19 cellular contexts compared by ENCODE assay signal in the genomic region with DNA sequence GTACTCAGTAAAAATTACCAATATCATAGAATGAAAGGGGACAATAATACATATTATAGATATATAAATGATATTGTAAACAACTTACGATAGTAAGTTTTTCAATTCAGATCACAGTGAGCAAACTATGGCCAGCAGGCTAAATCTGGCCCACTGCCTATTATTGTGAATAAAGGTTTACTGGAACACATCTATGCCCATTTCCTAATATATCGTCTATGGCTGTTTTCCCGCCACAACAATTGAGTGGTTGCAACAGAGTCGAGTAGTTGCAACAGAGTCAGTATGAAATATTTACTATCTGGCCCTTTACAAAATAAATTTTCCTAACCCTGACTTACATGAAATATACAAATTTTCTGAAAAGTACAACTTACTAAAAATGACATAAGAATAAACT.
DNase-seq lines count a peak whose midpoint lies in the region; TF ChIP-seq lines count a peak whose summit lies in the region.
"Had no signal": no experiment of that assay in that cellular context is flagged by ENCODE, and none has a peak within 500 bp of the region (broad histone marks: within the 10 kb centered on the region; RNA-seq: fewer than 3 reads in every experiment).

No MANE protein-coding gene starts in this region.

- H3K27me3 Mint-ChIP-seq in MCF 10A (ENCODE audit: insufficient read depth, unreplicated experiment) = peaks cover 49% of the 10 kb centered on the region

- H3K4me1 ChIP-seq in breast epithelium = no peaks in the 10 kb centered on the region
- H3K4me1 ChIP-seq in tibial artery = no peaks in the 10 kb centered on the region
- H3K4me1 ChIP-seq: A549 had no signal

- POLR2A ChIA-PET in MCF 10A (lab: Yijun Ruan, JAX) = no interaction called here

- intact Hi-C loops in MCF 10A (cut with micrococcal nuclease) = no loop called here
- intact Hi-C loops in breast epithelium (cut with DNase I; ENCODE audit: low total_unique reads) = no loop called here
- intact Hi-C loops in tibial artery (cut with DNase I; ENCODE audit: low total_unique reads) = no loop called here

- CTCF ChIA-PET in MCF 10A (lab: Yijun Ruan, JAX) = no interaction called here

- H3K27ac Mint-ChIP-seq in MCF 10A (ENCODE audit: low read depth, unreplicated experiment) = no peak overlapping the region
- H3K27ac Mint-ChIP-seq: CD4-positive, alpha-beta memory T cell had no signal

- H3K36me3 Mint-ChIP-seq in MCF 10A (ENCODE audit: insufficient read depth, unreplicated experiment) = no peaks in the 10 kb centered on the region
- H3K36me3 Mint-ChIP-seq: CD4-positive, alpha-beta memory T cell had no signal

- H3K36me3 ChIP-seq in breast epithelium = no peaks in the 10 kb centered on the region
- no peaks in the 10 kb centered on the region for H3K36me3 ChIP-seq in tibial artery

- no peak for TF ChIP-seq POLR2A in breast epithelium (IDR thresholded peaks at IDR 0.05)

- no peaks in the 10 kb centered on the region for H3K4me1 Mint-ChIP-seq in MCF 10A (ENCODE audit: insufficient read depth, unreplicated experiment)
- H3K4me1 Mint-ChIP-seq: CD4-positive, alpha-beta memory T cell had no signal

- no peak for TF ChIP-seq CTCF in MCF 10A (IDR thresholded peaks at IDR 0.05; ENCODE audit: unreplicated experiment)
- no peak for TF ChIP-seq CTCF in breast epithelium (IDR thresholded peaks at IDR 0.05)
- no peak for TF ChIP-seq CTCF in cardiac fibroblast (IDR thresholded peaks at IDR 0.05; ENCODE audit: low read depth, low read length)
- no peak for TF ChIP-seq CTCF in fibroblast of pulmonary artery (IDR thresholded peaks at IDR 0.05; ENCODE audit: low read length, missing control alignments)
- TF ChIP-seq CTCF in tibial artery (IDR thresholded peaks at IDR 0.05) = no peak

- BruUV-seq in MCF 10A (replicated peaks; lab: Mats Ljungman, UMichigan) = no TSS peak

- H3K9me3 Mint-ChIP-seq in MCF 10A (ENCODE audit: unreplicated experiment) = no peaks in the 10 kb centered on the region
- H3K9me3 Mint-ChIP-seq: CD4-positive, alpha-beta memory T cell had no signal

- no peaks in the 10 kb centered on the region for H3K9me3 ChIP-seq in breast epithelium
- no peaks in the 10 kb centered on the region for H3K9me3 ChIP-seq in tibial artery
- H3K9me3 ChIP-seq: A549 had no signal

- H3K27ac ChIP-seq in breast epithelium (no peak overlapping the region), tibial artery (no peak overlapping the region)
- H3K27ac ChIP-seq: A549, GM23248 had no signal

- DNase-seq in MCF 10A (ENCODE audit: unreplicated experiment) (peak; percentile 30), breast epithelium (ENCODE audit: low spot score in 2 of 2) (no peak), cardiac fibroblast (ENCODE audit: low read depth in 2 of 2) (peak; percentile 45 to 63), fibroblast of pulmonary artery (ENCODE audit: low read depth) (peak; percentile 57), tibial artery (no peak)
- no peak for DNase-seq in activated CD4-positive, alpha-beta T cell treated with anti-CD3 and anti-CD28 coated beads, Interleukin-2, amount 50 U/mL, for 48 hours
- DNase-seq: 8988T; ACHN; C1 segment of cervical spinal cord; Calu3; CD4-positive, alpha-beta memory T cell; COR-L47; DMS53; DMS79 treated with DMSO at 0.1 percent for 48 hours; GF-D8; GM23248; H7; HCEC 1CT had no signal

- H3K4me3 ChIP-seq in breast epithelium = no peak overlapping the region
- no peak overlapping the region for H3K4me3 ChIP-seq in cardiac fibroblast (replicated peaks in 1 of 2; ENCODE audit: low read depth in 2 of 2, low read length in 2 of 2)
- no peak overlapping the region for H3K4me3 ChIP-seq in fibroblast of pulmonary artery (replicated peaks; ENCODE audit: low read depth, low read length)
- no peak overlapping the region for H3K4me3 ChIP-seq in tibial artery
- H3K4me3 ChIP-seq: A549, GM23248 had no signal

- H3K27me3 ChIP-seq in breast epithelium (no peaks in the 10 kb centered on the region), tibial artery (no peaks in the 10 kb centered on the region)

- no peak overlapping the region for H3K4me3 Mint-ChIP-seq in MCF 10A (ENCODE audit: unreplicated experiment)
- H3K4me3 Mint-ChIP-seq: CD4-positive, alpha-beta memory T cell had no signal

Comparison
In these comparisons a context has a peak if more than half of its experiments do, and no peak if none do; other contexts are left out.
1. DNase-seq: peak in MCF 10A (single experiment), cardiac fibroblast (2 of 2) and fibroblast of pulmonary artery (single experiment); none in breast epithelium (0 of 2), activated CD4-positive, alpha-beta T cell treated with anti-CD3 and anti-CD28 coated beads, Interleukin-2, amount 50 U/mL, for 48 hours (0 of 2) and tibial artery (0 of 2).